In genomic region chr2:189124175-189124574, GRCh38 we compare ENCODE assay signal across 15 cellular contexts.
"Had no signal": no experiment of that assay in that cellular context is flagged by ENCODE, and none has a peak within 500 bp of the region (broad histone marks: within the 10 kb centered on the region; RNA-seq: fewer than 3 reads in every experiment).

No MANE protein-coding gene starts in this region.

- H3K4me1 Mint-ChIP-seq: activated CD4-positive, alpha-beta T cell treated with anti-CD3 and anti-CD28 coated beads for 36 hours; activated naive CD8-positive, alpha-beta T cell treated with anti-CD3 and anti-CD28 coated beads, Interleukin-2, amount 10 ng/mL, durations not matched to agents 7 days and 5 days; neural progenitor cell had no signal

- DNase-seq: activated CD4-positive, alpha-beta T cell treated with anti-CD3 and anti-CD28 coated beads for 36 hours; activated CD8-positive, alpha-beta memory T cell treated with anti-CD3 and anti-CD28 coated beads, Interleukin-2, amount 50 U/mL, for 4 hours; activated CD8-positive, alpha-beta T cell treated with anti-CD3 and anti-CD28 coated beads for 36 hours; activated naive CD8-positive, alpha-beta T cell treated with anti-CD3 and anti-CD28 coated beads, Interleukin-2, amount 10 ng/mL, durations not matched to agents 7 days and 5 days; activated T-cell treated with anti-CD3 and anti-CD28 coated beads, Interleukin-2, amount 50 U/mL, for 72 hours; aorta; heart right ventricle; midbrain; stomach; WERI-Rb-1 had no signal

- H3K27ac Mint-ChIP-seq: activated CD4-positive, alpha-beta T cell treated with anti-CD3 and anti-CD28 coated beads for 36 hours; activated CD8-positive, alpha-beta T cell treated with anti-CD3 and anti-CD28 coated beads for 36 hours; activated naive CD8-positive, alpha-beta T cell treated with anti-CD3 and anti-CD28 coated beads, Interleukin-2, amount 10 ng/mL, durations not matched to agents 7 days and 5 days; activated T-cell treated with anti-CD3 and anti-CD28 coated beads, Interleukin-2, amount 50 U/mL, for 72 hours; neural progenitor cell had no signal

- H3K36me3 Mint-ChIP-seq: activated naive CD8-positive, alpha-beta T cell treated with anti-CD3 and anti-CD28 coated beads, Interleukin-2, amount 10 ng/mL, durations not matched to agents 7 days and 5 days; neural progenitor cell had no signal

- H3K27me3 Mint-ChIP-seq: activated CD8-positive, alpha-beta T cell treated with anti-CD3 and anti-CD28 coated beads for 36 hours; activated naive CD8-positive, alpha-beta T cell treated with anti-CD3 and anti-CD28 coated beads, Interleukin-2, amount 10 ng/mL, durations not matched to agents 7 days and 5 days had no signal

- H3K4me3 Mint-ChIP-seq: activated CD4-positive, alpha-beta T cell treated with anti-CD3 and anti-CD28 coated beads for 36 hours; activated CD8-positive, alpha-beta T cell treated with anti-CD3 and anti-CD28 coated beads for 36 hours; activated naive CD8-positive, alpha-beta T cell treated with anti-CD3 and anti-CD28 coated beads, Interleukin-2, amount 10 ng/mL, durations not matched to agents 7 days and 5 days; activated T-cell treated with anti-CD3 and anti-CD28 coated beads, Interleukin-2, amount 50 U/mL, for 72 hours; neural progenitor cell had no signal

- H3K27me3 ChIP-seq: heart right ventricle, neural progenitor cell, right atrium auricular region, stomach, vagina had no signal

- H3K4me2 ChIP-seq: neural progenitor cell had no signal

- H3K27ac ChIP-seq: heart right ventricle, neural progenitor cell, right atrium auricular region, skin epidermis, stomach, thoracic aorta, vagina, WERI-Rb-1 had no signal

- H3K36me3 ChIP-seq: neural progenitor cell, right atrium auricular region, stomach, thoracic aorta, vagina, WERI-Rb-1 had no signal

- H2AFZ ChIP-seq: neural progenitor cell had no signal

- H3K4me3 ChIP-seq: heart right ventricle, neural progenitor cell, right atrium auricular region, skin epidermis, stomach, thoracic aorta, vagina had no signal

- H3K9me3 ChIP-seq: heart right ventricle, right atrium auricular region, stomach, thoracic aorta, vagina had no signal

- H3K9me3 Mint-ChIP-seq: activated CD8-positive, alpha-beta T cell treated with anti-CD3 and anti-CD28 coated beads for 36 hours; activated naive CD8-positive, alpha-beta T cell treated with anti-CD3 and anti-CD28 coated beads, Interleukin-2, amount 10 ng/mL, durations not matched to agents 7 days and 5 days; activated T-cell treated with anti-CD3 and anti-CD28 coated beads, Interleukin-2, amount 50 U/mL, for 72 hours; neural progenitor cell had no signal

- H3K4me1 ChIP-seq: neural progenitor cell, right atrium auricular region, stomach had no signal

- H3K9ac ChIP-seq: neural progenitor cell had no signal

- ATAC-seq: activated CD4-positive, alpha-beta T cell treated with anti-CD3 and anti-CD28 coated beads for 36 hours; activated CD8-positive, alpha-beta T cell treated with anti-CD3 and anti-CD28 coated beads for 36 hours; activated T-cell treated with anti-CD3 and anti-CD28 coated beads, Interleukin-2, amount 50 U/mL, for 72 hours; heart right ventricle had no signal
